In genomic region chr9:89097219-89097618, GRCh38 we compare ENCODE assay signal across 20 cellular contexts.
"Had no signal": no experiment of that assay in that cellular context is flagged by ENCODE, and none has a peak within 500 bp of the region (broad histone marks: within the 10 kb centered on the region; RNA-seq: fewer than 3 reads in every experiment).

No MANE protein-coding gene starts in this region.

- ATAC-seq: foreskin keratinocyte; heart right ventricle; left cardiac atrium; left lung; mucosa of descending colon; natural killer cell treated with Interleukin-12 subunit alpha and Interleukin-12 subunit beta and Interleukin-15 and Interleukin-18, amount 100 ng/mL, for 72 hours; pancreas; right lobe of liver; stimulated activated naive CD8-positive, alpha-beta T cell treated with anti-CD3 and anti-CD28 coated beads, Interleukin-15, amount 100 ng/mL, for 72 hours had no signal

- DNase-seq: effector memory CD4-positive, alpha-beta T cell; foreskin keratinocyte; glutamatergic neuron; heart right ventricle; hippocampal formation; left cardiac atrium; left lung; mesenchymal stem cell; mucosa of descending colon; naive B cell; pancreas; right lobe of liver; stimulated activated CD4-positive, alpha-beta T cell treated with anti-CD3 and anti-CD28 coated beads, Interleukin-12 subunit alpha, Interleukin-12 subunit beta, amount 100 ng/mL, for 4 hours; stimulated activated CD4-positive, alpha-beta T cell treated with anti-CD3 and anti-CD28 coated beads, Interleukin-1b, Interleukin-23, amount 100 ng/mL, for 48 hours; stimulated activated CD4-positive, alpha-beta T cell treated with anti-CD3 and anti-CD28 coated beads, Interleukin-4, amount 100 ng/mL, for 1 hour; stimulated activated CD8-positive, alpha-beta memory T cell treated with anti-CD3 and anti-CD28 coated beads, Interleukin-4, amount 100 ng/mL, for 48 hours; stimulated activated naive CD4-positive, alpha-beta T cell; stimulated activated naive CD8-positive, alpha-beta T cell treated with anti-CD3 and anti-CD28 coated beads, Interleukin-15, amount 100 ng/mL, for 72 hours; transverse colon had no signal
